ENCODE assay signal across 31 cellular contexts in genomic region chr1:18606443-18607288, GRCh38. TPM values are rescaled to one million over a fixed set of nuclear protein-coding genes. Genes with fewer than 3 reads are reported as not detected.
"Had no signal": no experiment of that assay in that cellular context is flagged by ENCODE, and none has a peak within 500 bp of the region (broad histone marks: within the 10 kb centered on the region; RNA-seq: fewer than 3 reads in every experiment).

No MANE protein-coding gene starts in this region.

- H3K4me3 Mint-ChIP-seq: activated CD4-positive, alpha-beta memory T cell treated with anti-CD3 and anti-CD28 coated beads for 36 hours; activated T-helper 1 cell treated with anti-CD3 and anti-CD28 coated beads, Interleukin-12 subunit alpha, Interleukin-12 subunit beta, Interleukin-2, Interleukin-4 antibody, amounts not matched to agents 30 ng/mL and 10 ng/mL and 1 ng/mL, durations not matched to agents 14 hours and 24 hours and 36 hours; effector memory CD8-positive, alpha-beta T cell; stimulated activated naive CD8-positive, alpha-beta T cell treated with anti-CD3 and anti-CD28 coated beads, Interleukin-15, Interleukin-2, amounts not matched to agents 100 ng/mL and 50 ng/mL, for 24 hours had no signal

- H3K27ac ChIP-seq: brain microvascular endothelial cell, gastroesophageal sphincter, hepatocyte, right lobe of liver, thoracic aorta had no signal

- ATAC-seq: activated CD4-positive, CD25-positive, alpha-beta regulatory T cell treated with anti-CD3 and anti-CD28 coated beads, Interleukin-2, amount 50 U/mL, for 24 hours; effector memory CD8-positive, alpha-beta T cell; gastroesophageal sphincter; left colon; naive thymus-derived CD8-positive, alpha-beta T cell had no signal

- H3K27ac Mint-ChIP-seq: activated CD4-positive, alpha-beta memory T cell treated with anti-CD3 and anti-CD28 coated beads for 36 hours; activated T-helper 1 cell treated with anti-CD3 and anti-CD28 coated beads, Interleukin-12 subunit alpha, Interleukin-12 subunit beta, Interleukin-2, Interleukin-4 antibody, amounts not matched to agents 30 ng/mL and 10 ng/mL and 1 ng/mL, durations not matched to agents 14 hours and 24 hours and 36 hours; effector memory CD8-positive, alpha-beta T cell; stimulated activated naive CD8-positive, alpha-beta T cell treated with anti-CD3 and anti-CD28 coated beads, Interleukin-15, Interleukin-2, amounts not matched to agents 100 ng/mL and 50 ng/mL, for 24 hours had no signal

- H3K4me3 ChIP-seq: gastroesophageal sphincter, hepatocyte, right lobe of liver, thoracic aorta had no signal

- H3K4me2 ChIP-seq: hepatocyte had no signal

- H3K9me3 Mint-ChIP-seq: activated CD4-positive, alpha-beta memory T cell treated with anti-CD3 and anti-CD28 coated beads for 36 hours; activated T-helper 1 cell treated with anti-CD3 and anti-CD28 coated beads, Interleukin-12 subunit alpha, Interleukin-12 subunit beta, Interleukin-2, Interleukin-4 antibody, amounts not matched to agents 30 ng/mL and 10 ng/mL and 1 ng/mL, durations not matched to agents 14 hours and 24 hours and 36 hours; effector memory CD8-positive, alpha-beta T cell; stimulated activated naive CD8-positive, alpha-beta T cell treated with anti-CD3 and anti-CD28 coated beads, Interleukin-15, Interleukin-2, amounts not matched to agents 100 ng/mL and 50 ng/mL, for 24 hours had no signal

- H3K36me3 Mint-ChIP-seq: activated CD4-positive, alpha-beta memory T cell treated with anti-CD3 and anti-CD28 coated beads for 36 hours; naive thymus-derived CD8-positive, alpha-beta T cell had no signal

- H3K9me3 ChIP-seq: right lobe of liver, thoracic aorta had no signal

- H3K36me3 ChIP-seq: brain microvascular endothelial cell, gastroesophageal sphincter, right lobe of liver, thoracic aorta had no signal

- H3K27me3 ChIP-seq: brain microvascular endothelial cell, right lobe of liver had no signal

- H3K4me1 Mint-ChIP-seq: naive thymus-derived CD8-positive, alpha-beta T cell had no signal

- H3K79me2 ChIP-seq: hepatocyte had no signal

- H2AFZ ChIP-seq: hepatocyte had no signal

- DNase-seq: activated CD4-positive, alpha-beta memory T cell treated with anti-CD3 and anti-CD28 coated beads for 36 hours; activated CD4-positive, alpha-beta T cell treated with anti-CD3 and anti-CD28 coated beads for 48 hours; activated CD8-positive, alpha-beta memory T cell treated with anti-CD3 and anti-CD28 coated beads, Interleukin-2, amount 50 U/mL, for 4 hours; activated gamma-delta T cell treated with Interleukin-2 at 50 U/mL for 16 hours; activated naive CD4-positive, alpha-beta T cell treated with anti-CD3 and anti-CD28 coated beads, Interleukin-2, amount 50 U/mL, for 16 hours; activated T-cell treated with anti-CD3 and anti-CD28 coated beads, Interleukin-2, amount 50 U/mL, for 1 hour; amniotic stem cell; brain microvascular endothelial cell; caudate nucleus; cortex of kidney; effector memory CD8-positive, alpha-beta T cell; erythroblast; kidney; left colon; midbrain; naive thymus-derived CD8-positive, alpha-beta T cell; right lobe of liver; stimulated activated CD4-positive, alpha-beta T cell treated with anti-CD3 and anti-CD28 coated beads, Interleukin-4, amount 100 ng/mL, for 1 hour; T-helper 1 cell; trophoblast cell had no signal

- H3K4me1 ChIP-seq: gastroesophageal sphincter, right lobe of liver had no signal

RNA-seq across cellular contexts. Expression of gene PAX7, which starts 24.0 kb away (rescaled TPM):
- total RNA-seq: activated CD4-positive, alpha-beta memory T cell treated with anti-CD3 and anti-CD28 coated beads for 36 hours; activated CD8-positive, alpha-beta memory T cell treated with anti-CD3 and anti-CD28 coated beads for 36 hours; activated T-helper 1 cell treated with anti-CD3 and anti-CD28 coated beads, Interleukin-12 subunit alpha, Interleukin-12 subunit beta, Interleukin-2, Interleukin-4 antibody, amounts not matched to agents 30 ng/mL and 10 ng/mL and 1 ng/mL, durations not matched to agents 14 hours and 24 hours and 36 hours; chondrocyte; gastroesophageal sphincter; hepatocyte; kidney; left colon; naive thymus-derived CD8-positive, alpha-beta T cell; osteocyte; posterior vena cava; right lobe of liver; subcutaneous adipose tissue; thoracic aorta had no signal
